In the genomic region with DNA sequence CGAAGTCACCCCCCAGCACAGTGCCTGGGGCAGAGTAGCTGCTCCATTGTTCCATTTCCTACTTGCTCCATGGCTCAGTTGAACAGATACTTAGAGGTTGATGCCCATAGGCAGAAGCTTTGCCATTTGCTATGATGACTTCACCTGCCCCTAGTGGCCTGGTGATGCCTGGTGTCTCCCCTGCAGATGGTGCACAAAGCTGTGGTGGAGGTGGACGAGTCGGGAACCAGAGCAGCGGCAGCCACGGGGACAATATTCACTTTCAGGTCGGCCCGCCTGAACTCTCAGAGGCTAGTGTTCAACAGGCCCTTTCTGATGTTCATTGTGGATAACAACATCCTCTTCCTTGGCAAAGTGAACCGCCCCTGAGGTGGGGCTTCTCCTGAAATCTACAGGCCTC, we compare ENCODE assay signal across 23 cellular contexts. TPM values are rescaled to one million over a fixed set of nuclear protein-coding genes. Genes with fewer than 3 reads are reported as not detected.
A peak's percentile ranks its signal among the peaks of the same experiment; 100 is the strongest.
DNase-seq lines count a peak whose midpoint lies in the region; ATAC-seq, FAIRE-seq and TF ChIP-seq lines count a peak whose summit lies in the region.
"Had no signal": no experiment of that assay in that cellular context is flagged by ENCODE, and none has a peak within 500 bp of the region (broad histone marks: within the 10 kb centered on the region; RNA-seq: fewer than 3 reads in every experiment).

No MANE protein-coding gene starts in this region.

- WGBS in H9 (ENCODE audit: extremely low coverage, insufficient read length, low lambda C conversion rate), result no CpG with 5 or more reads among the region's 8 CpGs
- 100% methylated on average over 6 of the region's 8 CpGs for WGBS in HepG2 (ENCODE audit: low lambda C conversion rate)

- H3K9me3 ChIP-seq in H9 (ENCODE audit: control insufficient read depth, low read depth, low read length), result no peaks in the 10 kb centered on the region
- no peaks in the 10 kb centered on the region for H3K9me3 ChIP-seq in HepG2 (ENCODE audit: low read length)
- H3K9me3 ChIP-seq: A549, Caco-2 had no signal

- no peak overlapping the region for H3K4ac ChIP-seq in H9 (ENCODE audit: low read depth, low read length)

- intact Hi-C loops in HepG2 (cut with micrococcal nuclease; ENCODE audit: unreplicated experiment), result no loop called here

- H3K4me1 ChIP-seq in H9 (ENCODE audit: insufficient read depth, low read length), result no peaks in the 10 kb centered on the region
- H3K4me1 ChIP-seq in HepG2 (ENCODE audit: insufficient read depth, low read length), result peaks cover 73% of the 10 kb centered on the region

- H3K27me3 Mint-ChIP-seq in H9 (ENCODE audit: low read depth), result peaks cover 11% of the 10 kb centered on the region
- H3K27me3 Mint-ChIP-seq in glutamatergic neuron (ENCODE audit: unreplicated experiment), result peaks cover 3% of the 10 kb centered on the region

- H3K27me3 ChIP-seq in H9 (ENCODE audit: insufficient read depth, low read length) (no peaks in the 10 kb centered on the region), brain microvascular endothelial cell (replicated peaks) (no peaks in the 10 kb centered on the region), HepG2 (ENCODE audit: control insufficient read depth in 1 of 2, insufficient read depth in 2 of 2, low read length in 2 of 2) (no peaks in the 10 kb centered on the region)

- no peaks in the 10 kb centered on the region for H4K20me1 ChIP-seq in H9 (ENCODE audit: control insufficient read depth, insufficient read depth, insufficient read length)
- no peaks in the 10 kb centered on the region for H4K20me1 ChIP-seq in HepG2 (ENCODE audit: insufficient read depth, low read length)

- TF ChIP-seq EP300 in HepG2 (IDR thresholded peaks at IDR 0.05; ENCODE audit: low read depth in 2 of 2, low read length in 2 of 2), result no peak
- TF ChIP-seq EP300 in HepG2 (CRISPR knock-in tag; IDR thresholded peaks at IDR 0.05; ENCODE audit: borderline replicate concordance), result no peak

- H2BK12ac ChIP-seq in H9 (ENCODE audit: insufficient read length, low read depth, low read length), result no peak overlapping the region

- POLR2A ChIA-PET in HepG2 (lab: Yijun Ruan, JAX), result interaction anchor here (1.7 to 15.7 kb wide), 5 partner anchors 9 to 31 kb away, joined by 8 to 638 read pairs (median 96); a partner anchor contains a TSS

- ATAC-seq in HepG2, result no peak
- ATAC-seq in GM21737 (IDR thresholded peaks at IDR 0.05; ENCODE audit: unreplicated experiment), result no peak
- no peak for ATAC-seq in GM21619 (IDR thresholded peaks at IDR 0.05; ENCODE audit: unreplicated experiment)
- ATAC-seq in GM18520 (IDR thresholded peaks at IDR 0.05; ENCODE audit: unreplicated experiment), result no peak
- ATAC-seq: HCT116 had no signal

- TF ChIP-seq POLR2A in HepG2 (IDR thresholded peaks at IDR 0.05; ENCODE audit: insufficient read depth in 1 of 2, low read depth in 2 of 2, low read length in 2 of 2), result peak in 1 of 2 experiments; percentile 32; a peak in 1 of 4 replicates

- no peak overlapping the region for H2AK5ac ChIP-seq in H9 (ENCODE audit: insufficient read length, low read length)

- H3K36me3 ChIP-seq in brain microvascular endothelial cell (replicated peaks) (no peaks in the 10 kb centered on the region), HepG2 (replicated peaks in 1 of 2; ENCODE audit: control insufficient read depth in 1 of 2, insufficient read depth in 2 of 2, low read length in 2 of 2) (peaks cover 29 to 58% of the 10 kb centered on the region in 2 experiments)

- no peak overlapping the region for H3K18ac ChIP-seq in H9 (ENCODE audit: insufficient read length, low read depth, low read length)

- H3K4me1 Mint-ChIP-seq in H9 (peaks cover 0 to 5% of the 10 kb centered on the region in 2 experiments; a peak in 1 of 4 replicates), glutamatergic neuron (ENCODE audit: low read depth, unreplicated experiment) (no peaks in the 10 kb centered on the region)

- H3K9ac ChIP-seq in H9 (ENCODE audit: extremely low read depth, insufficient read length, low read length) (no peak overlapping the region), HepG2 (ENCODE audit: insufficient read depth, low read depth, low read length) (no peak overlapping the region)
- H3K9ac ChIP-seq: GM23248 had no signal

- H3K27ac ChIP-seq in H9 (ENCODE audit: insufficient read length, low read depth, low read length) (no peak overlapping the region), brain microvascular endothelial cell (no peak overlapping the region), HepG2 (ENCODE audit: extremely low read length, insufficient read depth, low read length) (no peak overlapping the region)
- H3K27ac ChIP-seq: GM23248 had no signal

- H3K79me2 ChIP-seq in H9 (ENCODE audit: insufficient read depth, low read length) (no peaks in the 10 kb centered on the region), HepG2 (ENCODE audit: insufficient read depth, low read length) (peaks cover 38% of the 10 kb centered on the region)

- peaks cover 0 to 5% (median 5%) of the 10 kb centered on the region in 3 experiments; a peak in 3 of 7 replicates for H3K36me3 Mint-ChIP-seq in H9 (ENCODE audit: insufficient read depth in 1 of 3, low read depth in 3 of 3)
- H3K36me3 Mint-ChIP-seq in glutamatergic neuron (ENCODE audit: unreplicated experiment), result peaks cover 12% of the 10 kb centered on the region
- H3K36me3 Mint-ChIP-seq: CD4-positive, alpha-beta memory T cell had no signal

- no peak overlapping the region for H2BK120ac ChIP-seq in H9 (ENCODE audit: low read depth, low read length, poor library complexity, severe bottlenecking)

- no peak overlapping the region for H3K14ac ChIP-seq in H9 (ENCODE audit: insufficient read depth, low read length)

- no TSS peak for BruUV-seq in HepG2 (replicated peaks; lab: Mats Ljungman, UMichigan)

- no peak for DNase-seq in H9
- DNase-seq in brain microvascular endothelial cell, result no peak
- peak; percentile 6 for DNase-seq in glutamatergic neuron
- DNase-seq in HepG2 (ENCODE audit: low spot score), result no peak
- DNase-seq in NOMO-1 treated with DMSO at 0.1 percent for 48 hours (lab: John Stamatoyannopoulos, UW; ENCODE audit: unreplicated experiment), result no peak
- DNase-seq: 8988T; C1 segment of cervical spinal cord; Caco-2; CD4-positive, alpha-beta memory T cell; DMS153; DND-41; GM23248; H7 had no signal

- H4K5ac ChIP-seq in H9 (ENCODE audit: insufficient read length, low read depth, low read length), result no peak overlapping the region

- H3K9me3 Mint-ChIP-seq in H9, result peaks cover 8% of the 10 kb centered on the region in 2 experiments; a peak in 4 of 5 replicates
- H3K9me3 Mint-ChIP-seq in glutamatergic neuron (ENCODE audit: unreplicated experiment), result peaks cover 3% of the 10 kb centered on the region

- H3K4me3 Mint-ChIP-seq in H9, result no peak overlapping the region
- H3K4me3 Mint-ChIP-seq in glutamatergic neuron (ENCODE audit: unreplicated experiment), result no peak overlapping the region
- H3K4me3 Mint-ChIP-seq: CD4-positive, alpha-beta memory T cell had no signal

- no peak overlapping the region for H2BK5ac ChIP-seq in H9 (ENCODE audit: insufficient read length, low read length)

- H4K91ac ChIP-seq in H9 (ENCODE audit: insufficient read length, low read depth, low read length), result no peak overlapping the region

- H4K8ac ChIP-seq in H9 (replicated peaks; ENCODE audit: insufficient read length, low read depth, low read length), result no peak overlapping the region

- no peak overlapping the region for H2AFZ ChIP-seq in H9 (ENCODE audit: low read length)
- no peak overlapping the region for H2AFZ ChIP-seq in HepG2 (ENCODE audit: low read length)
- H2AFZ ChIP-seq: GM23248 had no signal

- FAIRE-seq in HepG2 (lab: Jason Lieb, UNC), result no peak
- FAIRE-seq: A549, G401.6, GM12892, GM19239, H1 had no signal

- H3K4me2 ChIP-seq in H9 (ENCODE audit: insufficient read depth, insufficient read length, low read length), result no peak overlapping the region
- no peak overlapping the region for H3K4me2 ChIP-seq in HepG2 (ENCODE audit: low read depth, low read length)
- H3K4me2 ChIP-seq: A549 had no signal

- TF ChIP-seq RAD21 in HepG2 (CRISPR knock-in tag; IDR thresholded peaks at IDR 0.05), result no peak

- H3T11ph ChIP-seq in H9 (ENCODE audit: low read length), result no peak overlapping the region

- no peaks in the 10 kb centered on the region for H3K79me1 ChIP-seq in H9 (ENCODE audit: insufficient read depth, low read depth, low read length, poor library complexity, severe bottlenecking)

- H3K23ac ChIP-seq in H9 (ENCODE audit: insufficient read length, low read depth, low read length), result no peak overlapping the region

- no peak overlapping the region for H2BK15ac ChIP-seq in H9 (ENCODE audit: low read depth, low read length)

- H3K23me2 ChIP-seq in H9 (ENCODE audit: insufficient read length, low read depth, low read length, poor library complexity, severe bottlenecking), result no peaks in the 10 kb centered on the region

- peak; percentile 32; the same call in 2 of the 3 replicates for TF ChIP-seq CTCF in H9 (conservative IDR thresholded peaks at IDR 0.05)
- peak; percentile 5 for TF ChIP-seq CTCF in brain microvascular endothelial cell (IDR thresholded peaks at IDR 0.05; ENCODE audit: low read depth, low read length, missing control alignments)
- TF ChIP-seq CTCF in glutamatergic neuron (IDR thresholded peaks at IDR 0.05; ENCODE audit: partially characterized antibody, unreplicated experiment), result no peak
- peak; percentile 31; the same call in 1 of the 2 replicates for TF ChIP-seq CTCF in HepG2 (CRISPR knock-in tag; IDR thresholded peaks at IDR 0.05)

- CTCF ChIA-PET in HepG2 (lab: Yijun Ruan, JAX; ENCODE audit: low intra/inter-chr PET ratio, low total read pairs), result no interaction called here

- H3K4me3 ChIP-seq in brain microvascular endothelial cell (ENCODE audit: low read depth, low read length) (no peak overlapping the region), HepG2 (replicated peaks in 1 of 3; ENCODE audit: insufficient read depth in 1 of 3, low read depth in 2 of 3, low read length in 3 of 3) (no peak overlapping the region)
- H3K4me3 ChIP-seq: A549, GM23248 had no signal

- no peak overlapping the region for H3K56ac ChIP-seq in H9 (ENCODE audit: insufficient read length, low read depth, low read length)

- H3K27ac Mint-ChIP-seq in H9 (no peak overlapping the region), glutamatergic neuron (ENCODE audit: unreplicated experiment) (no peak overlapping the region)
- H3K27ac Mint-ChIP-seq: CD4-positive, alpha-beta memory T cell had no signal

- H2BK20ac ChIP-seq in H9 (ENCODE audit: low read depth, low read length, poor library complexity, severe bottlenecking), result no peak overlapping the region

- in situ Hi-C loops in brain microvascular endothelial cell (cut with HindIII; ENCODE audit: low pct_ligation_motif_present, low sequenced_read_pairs) (no loop called here), HepG2 (cut with HindIII; ENCODE audit: extremely low pct_ligation_motif_present, low pct_unique_long_range_greater_than_20kb) (no loop called here)

RNA-seq across cellular contexts. Expression of a gene that starts 10.6 kb away (rescaled TPM):
- 1.1 and 1.2 TPM in 2 replicates for total RNA-seq in H9 (2021)
- not detected for total RNA-seq in glutamatergic neuron (ENCODE audit: unreplicated experiment)
- 237 and 498 TPM in 2 replicates for total RNA-seq in HepG2 (2016; rRNA removed; fragmentation: Illumina TruSeq; extraction: Trizol)
- total RNA-seq in HepG2 (2016; cell fraction: cytosol; rRNA removed; fragmentation: Illumina TruSeq; extraction: Trizol; ENCODE audit: low read depth), result 71.6 and 82.2 TPM in 2 replicates
- 219 and 507 TPM in 2 replicates for total RNA-seq in HepG2 (2016; cell fraction: insoluble cytoplasmic fraction; rRNA removed; fragmentation: Illumina TruSeq; extraction: Trizol)
- 187 and 205 TPM in 2 replicates for total RNA-seq in HepG2 (2016; cell fraction: membrane; rRNA removed; fragmentation: Illumina TruSeq; extraction: Trizol)
- total RNA-seq in HepG2 (2016; cell fraction: nucleus; rRNA removed; fragmentation: Illumina TruSeq; extraction: Trizol), result 372 and 429 TPM in 2 replicates
- polyA plus RNA-seq in HepG2 (2011; rRNA removed), result 449 and 569 TPM in 2 replicates
- 331 and 435 TPM in 2 replicates for polyA plus RNA-seq in HepG2 (2011; cell fraction: cytosol; rRNA removed)
- 165 and 220 TPM in 2 replicates for polyA plus RNA-seq in HepG2 (2011; cell fraction: nucleus; rRNA removed)
- 423 and 569 TPM in 2 replicates for polyA plus RNA-seq in HepG2 (2012)
- polyA plus RNA-seq in HepG2 (2016; cell fraction: cytosol; fragmentation: Illumina TruSeq; extraction: Trizol; ENCODE audit: low read depth), result 81.2 and 88.3 TPM in 2 replicates
- 241 and 254 TPM in 2 replicates for polyA plus RNA-seq in HepG2 (2016; cell fraction: insoluble cytoplasmic fraction; fragmentation: Illumina TruSeq; extraction: Trizol; ENCODE audit: low read depth)
- 159 and 171 TPM in 2 replicates for polyA plus RNA-seq in HepG2 (2016; cell fraction: membrane; fragmentation: Illumina TruSeq; extraction: Trizol; ENCODE audit: low read depth)
- 573 and 590 TPM in 2 replicates for polyA plus RNA-seq in HepG2 (2016; cell fraction: nucleus; fragmentation: Illumina TruSeq; extraction: Trizol; ENCODE audit: insufficient read depth, low read depth)
- polyA minus RNA-seq in HepG2 (2011; rRNA and poly(A)+ RNA removed; ENCODE audit: low replicate concordance), result 0.30 and 414 TPM in 2 replicates
- 176 and 231 TPM in 2 replicates for polyA minus RNA-seq in HepG2 (2011; cell fraction: cytosol; rRNA and poly(A)+ RNA removed)
- 87.0 and 105 TPM in 2 replicates for polyA minus RNA-seq in HepG2 (2011; cell fraction: nucleus; rRNA and poly(A)+ RNA removed)
- total RNA-seq: CD4-positive, alpha-beta memory T cell; GM23248 had no signal
- polyA plus RNA-seq: CD4-positive, alpha-beta memory T cell; GM23248 had no signal

RNA-seq across cellular contexts. Expression of a gene that starts 20.3 kb away (rescaled TPM):
- total RNA-seq in H9 (2021) (not detected in 2 replicates), glutamatergic neuron (ENCODE audit: unreplicated experiment) (not detected), HepG2 (2016; rRNA removed; fragmentation: Illumina TruSeq; extraction: Trizol) (433 and 825 TPM in 2 replicates)
- total RNA-seq in HepG2 (2016; cell fraction: cytosol; rRNA removed; fragmentation: Illumina TruSeq; extraction: Trizol; ENCODE audit: low read depth), result 141 and 152 TPM in 2 replicates
- 426 and 840 TPM in 2 replicates for total RNA-seq in HepG2 (2016; cell fraction: insoluble cytoplasmic fraction; rRNA removed; fragmentation: Illumina TruSeq; extraction: Trizol)
- 232 and 248 TPM in 2 replicates for total RNA-seq in HepG2 (2016; cell fraction: membrane; rRNA removed; fragmentation: Illumina TruSeq; extraction: Trizol)
- 726 and 813 TPM in 2 replicates for total RNA-seq in HepG2 (2016; cell fraction: nucleus; rRNA removed; fragmentation: Illumina TruSeq; extraction: Trizol)
- polyA plus RNA-seq in HepG2 (2011; rRNA removed), result 2,200 and 3,367 TPM in 2 replicates
- 3,577 and 4,656 TPM in 2 replicates for polyA plus RNA-seq in HepG2 (2011; cell fraction: cytosol; rRNA removed)
- 1,545 and 2,325 TPM in 2 replicates for polyA plus RNA-seq in HepG2 (2011; cell fraction: nucleus; rRNA removed)
- 306 and 2,041 TPM in 2 replicates for polyA plus RNA-seq in HepG2 (2012)
- 168 and 171 TPM in 2 replicates for polyA plus RNA-seq in HepG2 (2016; cell fraction: cytosol; fragmentation: Illumina TruSeq; extraction: Trizol; ENCODE audit: low read depth)
- 463 and 467 TPM in 2 replicates for polyA plus RNA-seq in HepG2 (2016; cell fraction: insoluble cytoplasmic fraction; fragmentation: Illumina TruSeq; extraction: Trizol; ENCODE audit: low read depth)
- polyA plus RNA-seq in HepG2 (2016; cell fraction: membrane; fragmentation: Illumina TruSeq; extraction: Trizol; ENCODE audit: low read depth), result 216 and 234 TPM in 2 replicates
- 1,122 and 1,162 TPM in 2 replicates for polyA plus RNA-seq in HepG2 (2016; cell fraction: nucleus; fragmentation: Illumina TruSeq; extraction: Trizol; ENCODE audit: insufficient read depth, low read depth)
- polyA minus RNA-seq in HepG2 (2011; rRNA and poly(A)+ RNA removed; ENCODE audit: low replicate concordance), result 0.47 and 1,312 TPM in 2 replicates
- 680 and 1,323 TPM in 2 replicates for polyA minus RNA-seq in HepG2 (2011; cell fraction: cytosol; rRNA and poly(A)+ RNA removed)
- polyA minus RNA-seq in HepG2 (2011; cell fraction: nucleus; rRNA and poly(A)+ RNA removed), result 461 and 851 TPM in 2 replicates
- total RNA-seq: CD4-positive, alpha-beta memory T cell; H1; H7 had no signal
- polyA plus RNA-seq: CD4-positive, alpha-beta memory T cell; H1 had no signal

RNA-seq across cellular contexts. Expression of a gene that starts 30.6 kb away (rescaled TPM):
- total RNA-seq in H9 (2021), result not detected in 2 replicates
- not detected for total RNA-seq in glutamatergic neuron (ENCODE audit: unreplicated experiment)
- total RNA-seq in HepG2 (2016; rRNA removed; fragmentation: Illumina TruSeq; extraction: Trizol), result 17.2 and 39.1 TPM in 2 replicates
- 5.1 and 5.2 TPM in 2 replicates for total RNA-seq in HepG2 (2016; cell fraction: cytosol; rRNA removed; fragmentation: Illumina TruSeq; extraction: Trizol; ENCODE audit: low read depth)
- 18.0 and 38.7 TPM in 2 replicates for total RNA-seq in HepG2 (2016; cell fraction: insoluble cytoplasmic fraction; rRNA removed; fragmentation: Illumina TruSeq; extraction: Trizol)
- 9.0 and 10.8 TPM in 2 replicates for total RNA-seq in HepG2 (2016; cell fraction: membrane; rRNA removed; fragmentation: Illumina TruSeq; extraction: Trizol)
- total RNA-seq in HepG2 (2016; cell fraction: nucleus; rRNA removed; fragmentation: Illumina TruSeq; extraction: Trizol), result 31.1 and 34.0 TPM in 2 replicates
- 57.8 and 82.7 TPM in 2 replicates for polyA plus RNA-seq in HepG2 (2011; rRNA removed)
- 51.9 and 68.1 TPM in 2 replicates for polyA plus RNA-seq in HepG2 (2011; cell fraction: cytosol; rRNA removed)
- polyA plus RNA-seq in HepG2 (2011; cell fraction: nucleus; rRNA removed), result 26.7 and 38.8 TPM in 2 replicates
- polyA plus RNA-seq in HepG2 (2012), result 39.8 and 51.8 TPM in 2 replicates
- 4.5 and 5.5 TPM in 2 replicates for polyA plus RNA-seq in HepG2 (2016; cell fraction: cytosol; fragmentation: Illumina TruSeq; extraction: Trizol; ENCODE audit: low read depth)
- 17.2 and 17.4 TPM in 2 replicates for polyA plus RNA-seq in HepG2 (2016; cell fraction: insoluble cytoplasmic fraction; fragmentation: Illumina TruSeq; extraction: Trizol; ENCODE audit: low read depth)
- polyA plus RNA-seq in HepG2 (2016; cell fraction: membrane; fragmentation: Illumina TruSeq; extraction: Trizol; ENCODE audit: low read depth), result 7.7 and 8.0 TPM in 2 replicates
- polyA plus RNA-seq in HepG2 (2016; cell fraction: nucleus; fragmentation: Illumina TruSeq; extraction: Trizol; ENCODE audit: insufficient read depth, low read depth), result 48.5 and 50.8 TPM in 2 replicates
- polyA minus RNA-seq in HepG2 (2011; rRNA and poly(A)+ RNA removed; ENCODE audit: low replicate concordance), result 48.7 TPM in 1 of 2 replicates, not detected in the other
- polyA minus RNA-seq in HepG2 (2011; cell fraction: cytosol; rRNA and poly(A)+ RNA removed), result 12.7 and 23.3 TPM in 2 replicates
- polyA minus RNA-seq in HepG2 (2011; cell fraction: nucleus; rRNA and poly(A)+ RNA removed), result 13.5 and 19.5 TPM in 2 replicates
- total RNA-seq: CD4-positive, alpha-beta memory T cell; GM23248; H1; H7 had no signal
- polyA plus RNA-seq: BJ; CD4-positive, alpha-beta memory T cell; GM23248; H1 had no signal

Comparison
In these comparisons a context has a peak if more than half of its experiments do, and no peak if none do; other contexts are left out.
1. RNA of a gene that starts 10.6 kb away (total RNA-seq): 71.6 to 507 TPM in HepG2; 1.1 to 1.2 TPM in H9 and not detected in glutamatergic neuron (single experiment); every median in the first group is over 10 times any median in the second.
2. RNA of a gene that starts 20.3 kb away (total RNA-seq): 141 to 840 TPM in HepG2; not detected in H9 and not detected in glutamatergic neuron (single experiment); every median in the first group is over 100 times any median in the second.